ENCODE assay signal across 2 cellular contexts in the genomic region with DNA sequence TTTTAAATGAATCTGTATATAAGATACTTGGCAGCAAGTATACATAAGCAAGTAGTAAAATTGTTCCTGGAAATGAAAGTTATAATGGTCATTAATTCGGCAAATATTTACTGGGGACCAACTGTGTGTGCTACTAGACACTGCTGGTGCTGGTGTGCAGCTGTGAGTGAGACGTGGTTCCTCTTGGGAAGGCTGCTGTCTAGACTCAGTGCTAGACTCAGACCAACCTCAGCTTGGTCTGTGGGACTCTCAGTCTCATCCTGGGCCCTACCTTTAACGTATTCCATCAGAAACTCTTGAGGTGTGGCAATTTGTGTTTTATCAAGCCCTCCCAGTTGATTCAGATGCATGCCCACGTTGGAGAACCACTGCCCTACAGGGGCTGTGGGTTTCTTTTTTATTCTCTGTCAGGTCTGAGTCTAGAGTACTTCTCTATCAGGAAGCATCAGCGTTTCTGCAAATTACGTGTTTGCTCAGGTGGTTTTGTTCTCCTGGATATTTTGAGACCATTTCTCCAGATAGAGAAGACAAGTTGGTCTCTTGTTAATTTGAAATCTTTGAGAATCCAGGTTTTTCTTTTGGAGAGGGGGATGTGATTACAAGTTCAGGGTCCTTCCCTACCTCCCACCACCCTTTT.
TF ChIP-seq lines count a peak whose summit lies in the region.

No MANE protein-coding gene starts in this region.

TF ChIP-seq in IMR-90, 13 proteins besides CTCF, POLR2A, EP300 and RAD21:
- no peak for TF ChIP-seq FOS (IDR thresholded peaks at IDR 0.05; ENCODE audit: low read depth, low read length)
- no peak for TF ChIP-seq RFX5 (IDR thresholded peaks at IDR 0.05; ENCODE audit: low read depth, low read length)
- no peak for TF ChIP-seq ELK1 (IDR thresholded peaks at IDR 0.05; ENCODE audit: borderline replicate concordance, low read depth, low read length)
- TF ChIP-seq NFE2L2 (IDR thresholded peaks at IDR 0.05; ENCODE audit: low read depth, low read length), result no peak
- TF ChIP-seq, protein P1, sequence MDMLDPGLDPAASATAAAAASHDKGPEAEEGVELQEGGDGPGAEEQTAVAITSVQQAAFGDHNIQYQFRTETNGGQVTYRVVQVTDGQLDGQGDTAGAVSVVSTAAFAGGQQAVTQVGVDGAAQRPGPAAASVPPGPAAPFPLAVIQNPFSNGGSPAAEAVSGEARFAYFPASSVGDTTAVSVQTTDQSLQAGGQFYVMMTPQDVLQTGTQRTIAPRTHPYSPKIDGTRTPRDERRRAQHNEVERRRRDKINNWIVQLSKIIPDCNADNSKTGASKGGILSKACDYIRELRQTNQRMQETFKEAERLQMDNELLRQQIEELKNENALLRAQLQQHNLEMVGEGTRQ (IDR thresholded peaks at IDR 0.05; ENCODE audit: low read depth, low read length), result no peak
- TF ChIP-seq RCOR1 (IDR thresholded peaks at IDR 0.05; ENCODE audit: insufficient replicate concordance, low read length), result no peak
- no peak for TF ChIP-seq MXI1 (IDR thresholded peaks at IDR 0.05; ENCODE audit: borderline replicate concordance, low read depth, low read length)

TF ChIP-seq in GM12878, 131 proteins besides CTCF, POLR2A, EP300 and RAD21:
- no peak for TF ChIP-seq CBFB (IDR thresholded peaks at IDR 0.05; ENCODE audit: low read depth)
- TF ChIP-seq MAX (IDR thresholded peaks at IDR 0.05; ENCODE audit: low read depth, low read length), result no peak
- TF ChIP-seq TBL1XR1 (IDR thresholded peaks at IDR 0.05; ENCODE audit: low read depth, low read length), result no peak
- no peak for TF ChIP-seq JUNB (IDR thresholded peaks at IDR 0.05)
- no peak for TF ChIP-seq MXI1 (IDR thresholded peaks at IDR 0.05; ENCODE audit: low read depth, low read length)
- no peak for TF ChIP-seq NR2C1 (IDR thresholded peaks at IDR 0.05)
- no peak for TF ChIP-seq ZNF622 (IDR thresholded peaks at IDR 0.05)
- TF ChIP-seq CEBPB (IDR thresholded peaks at IDR 0.05; ENCODE audit: borderline replicate concordance in 1 of 2, low read depth in 2 of 2, low read length in 2 of 2), result no peak
- no peak for TF ChIP-seq HCFC1 (IDR thresholded peaks at IDR 0.05; ENCODE audit: low read length)
- no peak for TF ChIP-seq ZNF384 (IDR thresholded peaks at IDR 0.05; ENCODE audit: borderline replicate concordance, low read depth, low read length)
- no peak for TF ChIP-seq SMARCA5 (IDR thresholded peaks at IDR 0.05)
- TF ChIP-seq YBX1 (IDR thresholded peaks at IDR 0.05), result no peak
- no peak for TF ChIP-seq EZH2 (IDR thresholded peaks at IDR 0.05; ENCODE audit: borderline replicate concordance, control insufficient read depth, low read depth, low read length)
- TF ChIP-seq, protein P2, sequence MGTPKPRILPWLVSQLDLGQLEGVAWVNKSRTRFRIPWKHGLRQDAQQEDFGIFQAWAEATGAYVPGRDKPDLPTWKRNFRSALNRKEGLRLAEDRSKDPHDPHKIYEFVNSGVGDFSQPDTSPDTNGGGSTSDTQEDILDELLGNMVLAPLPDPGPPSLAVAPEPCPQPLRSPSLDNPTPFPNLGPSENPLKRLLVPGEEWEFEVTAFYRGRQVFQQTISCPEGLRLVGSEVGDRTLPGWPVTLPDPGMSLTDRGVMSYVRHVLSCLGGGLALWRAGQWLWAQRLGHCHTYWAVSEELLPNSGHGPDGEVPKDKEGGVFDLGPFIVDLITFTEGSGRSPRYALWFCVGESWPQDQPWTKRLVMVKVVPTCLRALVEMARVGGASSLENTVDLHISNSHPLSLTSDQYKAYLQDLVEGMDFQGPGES (IDR thresholded peaks at IDR 0.05), result no peak
- TF ChIP-seq GABPA (IDR thresholded peaks at IDR 0.05; ENCODE audit: low read depth), result no peak
